Comparison of ENCODE assay signal across 1 cellular context in the genomic region with DNA sequence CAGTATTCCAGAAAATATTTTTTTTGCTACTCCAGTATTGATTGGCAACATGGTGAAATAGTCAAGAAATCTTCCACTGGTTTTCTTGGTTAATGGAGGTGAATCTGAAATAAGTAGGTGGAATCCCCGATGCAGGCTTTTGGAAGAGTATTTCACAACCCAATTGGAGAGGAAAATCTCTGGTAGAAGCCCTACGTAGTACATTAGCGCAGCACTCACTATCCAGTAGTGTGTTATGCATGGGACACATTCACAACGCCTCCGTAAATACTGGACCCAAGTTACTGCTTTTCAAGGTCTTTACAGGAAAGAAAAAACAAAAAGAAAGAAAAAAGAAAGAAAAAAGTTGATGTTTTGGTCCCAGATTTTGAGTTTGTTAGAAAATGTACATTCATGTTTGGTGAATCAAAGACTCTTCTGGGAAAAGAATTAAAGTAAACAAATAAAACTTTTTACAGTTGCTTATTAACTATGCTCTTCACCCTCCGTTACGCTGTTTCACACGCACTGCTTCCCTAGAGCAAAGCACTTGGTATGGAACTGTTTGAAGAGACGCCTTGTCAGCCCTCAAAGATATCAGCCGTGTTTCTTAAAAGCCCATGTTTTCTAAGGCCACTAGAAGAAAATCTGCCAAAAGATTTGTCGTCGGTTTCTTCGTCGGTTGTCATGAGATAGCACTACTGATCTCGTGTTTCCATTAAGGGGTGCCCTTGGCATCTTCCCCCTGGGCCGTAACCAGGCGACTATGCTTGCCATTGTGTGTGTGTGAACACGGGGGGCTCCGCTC.
TF ChIP-seq lines count a peak whose summit lies in the region.

No MANE protein-coding gene starts in this region.

TF ChIP-seq in GM23338, 12 proteins besides CTCF, POLR2A, EP300 and RAD21 (continued from another document):
- TF ChIP-seq, protein P1, sequence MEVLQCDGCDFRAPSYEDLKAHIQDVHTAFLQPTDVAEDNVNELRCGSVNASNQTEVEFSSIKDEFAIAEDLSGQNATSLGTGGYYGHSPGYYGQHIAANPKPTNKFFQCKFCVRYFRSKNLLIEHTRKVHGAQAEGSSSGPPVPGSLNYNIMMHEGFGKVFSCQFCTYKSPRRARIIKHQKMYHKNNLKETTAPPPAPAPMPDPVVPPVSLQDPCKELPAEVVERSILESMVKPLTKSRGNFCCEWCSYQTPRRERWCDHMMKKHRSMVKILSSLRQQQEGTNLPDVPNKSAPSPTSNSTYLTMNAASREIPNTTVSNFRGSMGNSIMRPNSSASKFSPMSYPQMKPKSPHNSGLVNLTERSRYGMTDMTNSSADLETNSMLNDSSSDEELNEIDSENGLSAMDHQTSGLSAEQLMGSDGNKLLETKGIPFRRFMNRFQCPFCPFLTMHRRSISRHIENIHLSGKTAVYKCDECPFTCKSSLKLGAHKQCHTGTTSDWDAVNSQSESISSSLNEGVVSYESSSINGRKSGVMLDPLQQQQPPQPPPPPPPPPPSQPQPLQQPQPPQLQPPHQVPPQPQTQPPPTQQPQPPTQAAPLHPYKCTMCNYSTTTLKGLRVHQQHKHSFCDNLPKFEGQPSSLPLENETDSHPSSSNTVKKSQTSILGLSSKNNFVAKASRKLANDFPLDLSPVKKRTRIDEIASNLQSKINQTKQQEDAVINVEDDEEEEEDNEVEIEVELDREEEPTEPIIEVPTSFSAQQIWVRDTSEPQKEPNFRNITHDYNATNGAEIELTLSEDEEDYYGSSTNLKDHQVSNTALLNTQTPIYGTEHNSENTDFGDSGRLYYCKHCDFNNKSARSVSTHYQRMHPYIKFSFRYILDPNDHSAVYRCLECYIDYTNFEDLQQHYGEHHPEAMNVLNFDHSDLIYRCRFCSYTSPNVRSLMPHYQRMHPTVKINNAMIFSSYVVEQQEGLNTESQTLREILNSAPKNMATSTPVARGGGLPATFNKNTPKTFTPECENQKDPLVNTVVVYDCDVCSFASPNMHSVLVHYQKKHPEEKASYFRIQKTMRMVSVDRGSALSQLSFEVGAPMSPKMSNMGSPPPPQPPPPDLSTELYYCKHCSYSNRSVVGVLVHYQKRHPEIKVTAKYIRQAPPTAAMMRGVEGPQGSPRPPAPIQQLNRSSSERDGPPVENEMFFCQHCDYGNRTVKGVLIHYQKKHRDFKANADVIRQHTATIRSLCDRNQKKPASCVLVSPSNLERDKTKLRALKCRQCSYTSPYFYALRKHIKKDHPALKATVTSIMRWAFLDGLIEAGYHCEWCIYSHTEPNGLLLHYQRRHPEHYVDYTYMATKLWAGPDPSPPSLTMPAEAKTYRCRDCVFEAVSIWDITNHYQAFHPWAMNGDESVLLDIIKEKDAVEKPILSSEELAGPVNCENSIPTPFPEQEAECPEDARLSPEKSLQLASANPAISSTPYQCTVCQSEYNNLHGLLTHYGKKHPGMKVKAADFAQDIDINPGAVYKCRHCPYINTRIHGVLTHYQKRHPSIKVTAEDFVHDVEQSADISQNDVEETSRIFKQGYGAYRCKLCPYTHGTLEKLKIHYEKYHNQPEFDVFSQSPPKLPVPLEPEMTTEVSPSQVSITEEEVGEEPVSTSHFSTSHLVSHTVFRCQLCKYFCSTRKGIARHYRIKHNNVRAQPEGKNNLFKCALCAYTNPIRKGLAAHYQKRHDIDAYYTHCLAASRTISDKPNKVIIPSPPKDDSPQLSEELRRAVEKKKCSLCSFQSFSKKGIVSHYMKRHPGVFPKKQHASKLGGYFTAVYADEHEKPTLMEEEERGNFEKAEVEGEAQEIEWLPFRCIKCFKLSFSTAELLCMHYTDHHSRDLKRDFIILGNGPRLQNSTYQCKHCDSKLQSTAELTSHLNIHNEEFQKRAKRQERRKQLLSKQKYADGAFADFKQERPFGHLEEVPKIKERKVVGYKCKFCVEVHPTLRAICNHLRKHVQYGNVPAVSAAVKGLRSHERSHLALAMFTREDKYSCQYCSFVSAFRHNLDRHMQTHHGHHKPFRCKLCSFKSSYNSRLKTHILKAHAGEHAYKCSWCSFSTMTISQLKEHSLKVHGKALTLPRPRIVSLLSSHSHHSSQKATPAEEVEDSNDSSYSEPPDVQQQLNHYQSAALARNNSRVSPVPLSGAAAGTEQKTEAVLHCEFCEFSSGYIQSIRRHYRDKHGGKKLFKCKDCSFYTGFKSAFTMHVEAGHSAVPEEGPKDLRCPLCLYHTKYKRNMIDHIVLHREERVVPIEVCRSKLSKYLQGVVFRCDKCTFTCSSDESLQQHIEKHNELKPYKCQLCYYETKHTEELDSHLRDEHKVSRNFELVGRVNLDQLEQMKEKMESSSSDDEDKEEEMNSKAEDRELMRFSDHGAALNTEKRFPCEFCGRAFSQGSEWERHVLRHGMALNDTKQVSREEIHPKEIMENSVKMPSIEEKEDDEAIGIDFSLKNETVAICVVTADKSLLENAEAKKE (CRISPR knock-in tag; IDR thresholded peaks at IDR 0.05) = no peak
- TF ChIP-seq EZH2phosphoT487 (IDR thresholded peaks at IDR 0.05; ENCODE audit: unreplicated experiment) = no peak
- no peak for TF ChIP-seq JUNB (IDR thresholded peaks at IDR 0.05; ENCODE audit: unreplicated experiment)
- TF ChIP-seq, protein P2, sequence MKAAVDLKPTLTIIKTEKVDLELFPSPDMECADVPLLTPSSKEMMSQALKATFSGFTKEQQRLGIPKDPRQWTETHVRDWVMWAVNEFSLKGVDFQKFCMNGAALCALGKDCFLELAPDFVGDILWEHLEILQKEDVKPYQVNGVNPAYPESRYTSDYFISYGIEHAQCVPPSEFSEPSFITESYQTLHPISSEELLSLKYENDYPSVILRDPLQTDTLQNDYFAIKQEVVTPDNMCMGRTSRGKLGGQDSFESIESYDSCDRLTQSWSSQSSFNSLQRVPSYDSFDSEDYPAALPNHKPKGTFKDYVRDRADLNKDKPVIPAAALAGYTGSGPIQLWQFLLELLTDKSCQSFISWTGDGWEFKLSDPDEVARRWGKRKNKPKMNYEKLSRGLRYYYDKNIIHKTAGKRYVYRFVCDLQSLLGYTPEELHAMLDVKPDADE (IDR thresholded peaks at IDR 0.05) = no peak
- TF ChIP-seq, protein P3, sequence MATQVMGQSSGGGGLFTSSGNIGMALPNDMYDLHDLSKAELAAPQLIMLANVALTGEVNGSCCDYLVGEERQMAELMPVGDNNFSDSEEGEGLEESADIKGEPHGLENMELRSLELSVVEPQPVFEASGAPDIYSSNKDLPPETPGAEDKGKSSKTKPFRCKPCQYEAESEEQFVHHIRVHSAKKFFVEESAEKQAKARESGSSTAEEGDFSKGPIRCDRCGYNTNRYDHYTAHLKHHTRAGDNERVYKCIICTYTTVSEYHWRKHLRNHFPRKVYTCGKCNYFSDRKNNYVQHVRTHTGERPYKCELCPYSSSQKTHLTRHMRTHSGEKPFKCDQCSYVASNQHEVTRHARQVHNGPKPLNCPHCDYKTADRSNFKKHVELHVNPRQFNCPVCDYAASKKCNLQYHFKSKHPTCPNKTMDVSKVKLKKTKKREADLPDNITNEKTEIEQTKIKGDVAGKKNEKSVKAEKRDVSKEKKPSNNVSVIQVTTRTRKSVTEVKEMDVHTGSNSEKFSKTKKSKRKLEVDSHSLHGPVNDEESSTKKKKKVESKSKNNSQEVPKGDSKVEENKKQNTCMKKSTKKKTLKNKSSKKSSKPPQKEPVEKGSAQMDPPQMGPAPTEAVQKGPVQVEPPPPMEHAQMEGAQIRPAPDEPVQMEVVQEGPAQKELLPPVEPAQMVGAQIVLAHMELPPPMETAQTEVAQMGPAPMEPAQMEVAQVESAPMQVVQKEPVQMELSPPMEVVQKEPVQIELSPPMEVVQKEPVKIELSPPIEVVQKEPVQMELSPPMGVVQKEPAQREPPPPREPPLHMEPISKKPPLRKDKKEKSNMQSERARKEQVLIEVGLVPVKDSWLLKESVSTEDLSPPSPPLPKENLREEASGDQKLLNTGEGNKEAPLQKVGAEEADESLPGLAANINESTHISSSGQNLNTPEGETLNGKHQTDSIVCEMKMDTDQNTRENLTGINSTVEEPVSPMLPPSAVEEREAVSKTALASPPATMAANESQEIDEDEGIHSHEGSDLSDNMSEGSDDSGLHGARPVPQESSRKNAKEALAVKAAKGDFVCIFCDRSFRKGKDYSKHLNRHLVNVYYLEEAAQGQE (IDR thresholded peaks at IDR 0.05; ENCODE audit: unreplicated experiment) = no peak
- TF ChIP-seq ZNF114 (CRISPR knock-in tag; IDR thresholded peaks at IDR 0.05) = no peak
